In the genomic region with DNA sequence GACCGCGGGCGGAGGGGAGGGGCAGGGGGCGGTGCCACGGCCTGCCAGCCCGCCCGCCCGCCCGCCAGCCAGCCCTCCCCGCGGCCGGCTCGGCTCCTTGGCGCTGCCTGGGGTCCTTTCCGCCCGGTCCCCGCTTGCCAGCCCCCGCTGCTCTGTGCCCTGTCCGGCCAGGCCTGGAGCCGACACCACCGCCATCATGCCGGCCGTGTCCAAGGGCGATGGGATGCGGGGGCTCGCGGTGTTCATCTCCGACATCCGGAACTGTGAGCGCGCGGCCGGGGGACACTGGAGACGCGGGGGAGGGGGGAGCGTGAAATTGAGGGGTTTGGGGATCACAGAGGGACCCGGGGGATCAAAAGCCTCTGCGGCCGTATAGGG, we compare ENCODE assay signal across 8 cellular contexts. TPM values are rescaled to one million over a fixed set of nuclear protein-coding genes. Genes with fewer than 3 reads are reported as not detected.
DNase-seq lines count a peak whose midpoint lies in the region; ATAC-seq and TF ChIP-seq lines count a peak whose summit lies in the region.

A gene (plus strand): TSS at position 64 of the 378 bp plus-strand sequence. CDS start 133 bp downstream, at position 197.

- H3K4me1 Mint-ChIP-seq in progenitor cell of endocrine pancreas (ENCODE audit: low read depth) = peaks cover 15% of the 10 kb centered on the region

- DNase-seq in HAP-1 (ENCODE audit: low spot score in 2 of 2) = no peak
- DNase-seq in WERI-Rb-1 = no peak
- DNase-seq in glomerular endothelial cell (ENCODE audit: extremely low read depth, low read depth, low spot score) = no peak
- DNase-seq in progenitor cell of endocrine pancreas (ENCODE audit: low spot score, unreplicated experiment) = no peak
- no peak for DNase-seq in NCI-H187 treated with DMSO at 0.1 percent for 48 hours (lab: John Stamatoyannopoulos, UW)

- H3K27ac ChIP-seq in WERI-Rb-1 = peak within 1 kb of the TSS; percentile 91

- peak within 1 kb of the TSS; percentile 91 for H3K4me3 Mint-ChIP-seq in progenitor cell of endocrine pancreas (ENCODE audit: low read depth)

- no peaks in the 10 kb centered on the region for H3K36me3 ChIP-seq in HAP-1 (replicated peaks)
- H3K36me3 ChIP-seq in WERI-Rb-1 = no peaks in the 10 kb centered on the region

- peak within 1 kb of the TSS; percentile 94 for H3K4me3 ChIP-seq in HAP-1
- H3K4me3 ChIP-seq in WERI-Rb-1 (ENCODE audit: low read depth, low read length) = peak within 1 kb of the TSS; percentile 90

- H3K4me1 ChIP-seq in HAP-1 = peaks cover 5% of the 10 kb centered on the region

- H3K36me3 Mint-ChIP-seq in progenitor cell of endocrine pancreas (ENCODE audit: insufficient read depth) = no peaks in the 10 kb centered on the region

- H3K9me3 Mint-ChIP-seq in progenitor cell of endocrine pancreas (ENCODE audit: low read depth) = no peaks in the 10 kb centered on the region

- no peaks in the 10 kb centered on the region for H3K9me3 ChIP-seq in HAP-1
- H3K9me3 ChIP-seq in WERI-Rb-1 (ENCODE audit: severe bottlenecking) = no peaks in the 10 kb centered on the region

- in situ Hi-C loops in HAP-1 (cut with MboI; ENCODE audit: low sequenced_read_pairs) = no loop called here

- no peak for TF ChIP-seq CTCF in WERI-Rb-1 (IDR thresholded peaks at IDR 0.05; ENCODE audit: low read depth, low read length)
- no peak for TF ChIP-seq CTCF in progenitor cell of endocrine pancreas (IDR thresholded peaks at IDR 0.05; ENCODE audit: unreplicated experiment)

- no peaks in the 10 kb centered on the region for H3K27me3 ChIP-seq in HAP-1 (ENCODE audit: low read depth)
- no peaks in the 10 kb centered on the region for H3K27me3 ChIP-seq in WERI-Rb-1 (ENCODE audit: insufficient read depth, low read depth, severe bottlenecking)

- no peak for ATAC-seq in GM18907 (IDR thresholded peaks at IDR 0.05; ENCODE audit: unreplicated experiment)
- ATAC-seq in HG02588 (IDR thresholded peaks at IDR 0.05; ENCODE audit: unreplicated experiment) = no peak
- no peak for ATAC-seq in GM18868 (IDR thresholded peaks at IDR 0.05; ENCODE audit: unreplicated experiment)

- H3K27ac Mint-ChIP-seq in progenitor cell of endocrine pancreas = peak within 1 kb of the TSS; percentile 99

- H3K27me3 Mint-ChIP-seq in progenitor cell of endocrine pancreas = no peaks in the 10 kb centered on the region

RNA-seq across cellular contexts. Expression of the gene that starts here (rescaled TPM):
- total RNA-seq in glomerular endothelial cell (146 and 147 TPM in 2 replicates), progenitor cell of endocrine pancreas (76.0 and 76.3 TPM in 2 replicates)
